Comparison of ENCODE assay signal across 17 cellular contexts in genomic region chr5:37767961-37768360, GRCh38.
"Had no signal": no experiment of that assay in that cellular context is flagged by ENCODE, and none has a peak within 500 bp of the region (broad histone marks: within the 10 kb centered on the region; RNA-seq: fewer than 3 reads in every experiment).

No MANE protein-coding gene starts in this region.

- H3K4me3 ChIP-seq: adrenal gland, colonic mucosa, esophagus squamous epithelium, tibial artery had no signal

- H3K27ac ChIP-seq: adrenal gland, colonic mucosa, esophagus squamous epithelium, tibial artery had no signal

- H3K27me3 ChIP-seq: adrenal gland, colonic mucosa, esophagus squamous epithelium, tibial artery had no signal

- DNase-seq: activated CD4-positive, alpha-beta T cell treated with anti-CD3 and anti-CD28 coated beads, Interleukin-2, amount 50 U/mL, for 4 hours; activated CD8-positive, alpha-beta memory T cell treated with anti-CD3 and anti-CD28 coated beads for 24 hours; activated CD8-positive, alpha-beta memory T cell treated with anti-CD3 and anti-CD28 coated beads, Interleukin-2, amount 50 U/mL, for 4 hours; activated naive CD4-positive, alpha-beta T cell; activated T-cell treated with anti-CD3 and anti-CD28 coated beads, Interleukin-2, amount 50 U/mL, for 24 hours; adrenal gland; colonic mucosa; esophagus squamous epithelium; left ventricle myocardium superior; naive thymus-derived CD4-positive, alpha-beta T cell; stimulated activated CD4-positive, alpha-beta T cell treated with anti-CD3 and anti-CD28 coated beads, Interleukin-2, amount 100 ng/mL, for 48 hours; stimulated activated CD8-positive, alpha-beta memory T cell treated with anti-CD3 and anti-CD28 coated beads, Interleukin-4, amount 100 ng/mL, for 48 hours; stimulated activated naive B cell treated with anti-CD40 and anti-IgM and Interleukin-4, amounts not matched to agents 10 μg/mL and 1 μg/mL and 100 μg/mL, for 72 hours; T-helper 9 cell; tibial artery had no signal

- ATAC-seq: activated T-helper 17 cell treated with anti-CD3 and anti-CD28 coated beads, Interleukin-2, amount 50 U/mL, for 72 hours; left ventricle myocardium superior; naive thymus-derived CD4-positive, alpha-beta T cell; stimulated activated naive B cell treated with anti-CD40 and anti-IgM and Interleukin-4, amounts not matched to agents 10 μg/mL and 1 μg/mL and 100 μg/mL, for 72 hours had no signal

- H3K4me1 ChIP-seq: adrenal gland, colonic mucosa, esophagus squamous epithelium, tibial artery had no signal

- FAIRE-seq: astrocyte had no signal

- H3K36me3 ChIP-seq: adrenal gland, colonic mucosa, esophagus squamous epithelium, tibial artery had no signal

- H3K9me3 ChIP-seq: adrenal gland, colonic mucosa, esophagus squamous epithelium, tibial artery had no signal
